In the genomic region with DNA sequence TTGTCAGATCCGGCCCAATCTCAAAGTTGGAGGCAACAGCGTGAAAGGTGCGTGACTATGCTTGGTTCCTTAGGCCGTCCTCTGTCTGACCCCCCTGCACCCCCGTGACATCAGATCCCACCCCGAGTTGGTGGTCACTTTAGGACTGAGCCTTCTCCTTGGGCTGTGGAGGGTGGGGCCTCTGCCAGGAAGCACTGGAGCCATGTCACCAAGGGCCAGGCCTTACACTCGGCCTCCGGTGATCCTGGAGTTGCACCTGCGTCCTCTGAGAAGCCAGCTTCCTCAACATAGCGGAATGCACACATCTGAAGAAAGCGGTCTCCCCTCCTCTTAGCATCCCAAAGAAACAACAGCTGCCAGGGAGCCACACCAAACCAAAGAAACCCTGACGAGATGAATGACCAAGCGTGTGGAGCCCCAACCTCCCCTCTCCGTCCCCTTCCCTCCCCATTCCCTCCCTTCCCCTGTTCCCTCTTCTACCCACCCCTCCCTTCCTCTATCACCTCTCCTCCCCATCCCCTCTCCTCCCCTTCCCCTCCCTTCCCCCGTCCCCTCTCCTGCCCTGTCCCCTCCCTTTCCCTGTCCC, we compare ENCODE assay signal across 35 cellular contexts.
"Had no signal": no experiment of that assay in that cellular context is flagged by ENCODE, and none has a peak within 500 bp of the region (broad histone marks: within the 10 kb centered on the region; RNA-seq: fewer than 3 reads in every experiment).

No MANE protein-coding gene starts in this region.

- H3K9me3 Mint-ChIP-seq: activated B cell treated with CpG ODN at 0.5 μM for 24 hours; activated CD8-positive, alpha-beta T cell treated with anti-CD3 and anti-CD28 coated beads for 36 hours; activated naive CD4-positive, alpha-beta T cell treated with anti-CD3 and anti-CD28 coated beads for 36 hours; activated naive CD4-positive, alpha-beta T cell treated with anti-CD3 and anti-CD28 coated beads, Interleukin-2, amount 50 U/mL, for 24 hours; activated naive CD8-positive, alpha-beta T cell treated with anti-CD3 and anti-CD28 coated beads for 36 hours; activated naive CD8-positive, alpha-beta T cell treated with anti-CD3 and anti-CD28 coated beads, Interleukin-2, amount 50 U/mL, for 24 hours; activated T-helper 1 cell treated with anti-CD3 and anti-CD28 coated beads, Interleukin-12 subunit alpha, Interleukin-12 subunit beta, Interleukin-2, Interleukin-4 antibody, amounts not matched to agents 30 ng/mL and 10 ng/mL and 1 ng/mL, durations not matched to agents 14 hours and 24 hours and 36 hours; activated T-helper 2 cell treated with anti-CD3 and anti-CD28 coated beads, Interferon-gamma antibody, Interleukin-2, Interleukin-4, amounts not matched to agents 10 μg/mL and 5 μg/mL and 100 μg/mL, durations not matched to agents 14 hours and 24 hours and 36 hours; effector memory CD8-positive, alpha-beta T cell; T-helper 2 cell treated with Interferon-gamma antibody and Interleukin-4, amounts not matched to agents 5 μg/mL and 100 μg/mL, for 36 hours had no signal

- DNase-seq: activated B cell treated with CpG ODN at 0.5 μM for 24 hours; activated CD4-positive, alpha-beta T cell treated with anti-CD3 and anti-CD28 coated beads for 48 hours; activated CD4-positive, alpha-beta T cell treated with anti-CD3 and anti-CD28 coated beads, Interleukin-2, amount 50 U/mL, for 1 hour; activated CD4-positive, alpha-beta T cell treated with anti-CD3 and anti-CD28 coated beads, Interleukin-2, amount 50 U/mL, for 48 hours; activated CD8-positive, alpha-beta memory T cell treated with anti-CD3 and anti-CD28 coated beads for 24 hours; activated CD8-positive, alpha-beta T cell treated with anti-CD3 and anti-CD28 coated beads for 36 hours; activated effector memory CD4-positive, alpha-beta T cell treated with anti-CD3 and anti-CD28 coated beads, Interleukin-2, amount 50 U/mL, for 16 hours; activated naive CD4-positive, alpha-beta T cell treated with anti-CD3 and anti-CD28 coated beads for 36 hours; activated naive CD8-positive, alpha-beta T cell treated with anti-CD3 and anti-CD28 coated beads for 36 hours; activated naive CD8-positive, alpha-beta T cell treated with anti-CD3 and anti-CD28 coated beads, Interleukin-2, amount 50 U/mL, for 24 hours; activated T-cell treated with anti-CD3 and anti-CD28 coated beads, Interleukin-2, amount 50 U/mL, for 1 hour; activated T-cell treated with anti-CD3 and anti-CD28 coated beads, Interleukin-2, amount 50 U/mL, for 48 hours; adrenal gland; amygdala; body of pancreas; caudate nucleus; cortex of kidney; dermis blood vessel endothelial cell; effector CD4-positive, alpha-beta T cell; effector memory CD8-positive, alpha-beta T cell; erythroblast; foreskin keratinocyte; gastrocnemius medialis; glutamatergic neuron; heart left ventricle; T-helper 17 cell; T1000; WERI-Rb-1 had no signal

- FAIRE-seq: colon had no signal

- H3K4me1 ChIP-seq: adrenal gland, body of pancreas, foreskin keratinocyte, gastrocnemius medialis had no signal

- H3K27ac ChIP-seq: adrenal gland, body of pancreas, esophagus muscularis mucosa, foreskin keratinocyte, gastrocnemius medialis, heart left ventricle, WERI-Rb-1 had no signal

- H3K27ac Mint-ChIP-seq: activated B cell treated with CpG ODN at 0.5 μM for 24 hours; activated CD8-positive, alpha-beta T cell treated with anti-CD3 and anti-CD28 coated beads for 36 hours; activated naive CD4-positive, alpha-beta T cell treated with anti-CD3 and anti-CD28 coated beads for 36 hours; activated naive CD4-positive, alpha-beta T cell treated with anti-CD3 and anti-CD28 coated beads, Interleukin-2, amount 50 U/mL, for 24 hours; activated naive CD8-positive, alpha-beta T cell treated with anti-CD3 and anti-CD28 coated beads for 36 hours; activated naive CD8-positive, alpha-beta T cell treated with anti-CD3 and anti-CD28 coated beads, Interleukin-2, amount 50 U/mL, for 24 hours; activated T-helper 1 cell treated with anti-CD3 and anti-CD28 coated beads, Interleukin-12 subunit alpha, Interleukin-12 subunit beta, Interleukin-2, Interleukin-4 antibody, amounts not matched to agents 30 ng/mL and 10 ng/mL and 1 ng/mL, durations not matched to agents 14 hours and 24 hours and 36 hours; activated T-helper 2 cell treated with anti-CD3 and anti-CD28 coated beads, Interferon-gamma antibody, Interleukin-2, Interleukin-4, amounts not matched to agents 10 μg/mL and 5 μg/mL and 100 μg/mL, durations not matched to agents 14 hours and 24 hours and 36 hours; effector memory CD8-positive, alpha-beta T cell; T-helper 17 cell; T-helper 2 cell treated with Interferon-gamma antibody and Interleukin-4, amounts not matched to agents 5 μg/mL and 100 μg/mL, for 36 hours had no signal

- H3K4me1 Mint-ChIP-seq: activated B cell treated with CpG ODN at 0.5 μM for 24 hours; activated naive CD4-positive, alpha-beta T cell treated with anti-CD3 and anti-CD28 coated beads, Interleukin-2, amount 50 U/mL, for 24 hours; activated naive CD8-positive, alpha-beta T cell treated with anti-CD3 and anti-CD28 coated beads for 36 hours; activated naive CD8-positive, alpha-beta T cell treated with anti-CD3 and anti-CD28 coated beads, Interleukin-2, amount 50 U/mL, for 24 hours had no signal

- H3K36me3 Mint-ChIP-seq: activated naive CD4-positive, alpha-beta T cell treated with anti-CD3 and anti-CD28 coated beads, Interleukin-2, amount 50 U/mL, for 24 hours; activated naive CD8-positive, alpha-beta T cell treated with anti-CD3 and anti-CD28 coated beads for 36 hours had no signal

- ATAC-seq: activated CD4-positive, CD25-positive, alpha-beta regulatory T cell treated with anti-CD3 and anti-CD28 coated beads, Interleukin-2, amount 50 U/mL, for 24 hours; activated CD8-positive, alpha-beta T cell treated with anti-CD3 and anti-CD28 coated beads for 36 hours; activated naive CD8-positive, alpha-beta T cell treated with anti-CD3 and anti-CD28 coated beads, Interleukin-2, amount 50 U/mL, for 24 hours; body of pancreas; effector memory CD8-positive, alpha-beta T cell; foreskin keratinocyte; gastrocnemius medialis; heart left ventricle; T-helper 17 cell had no signal

- H3K27me3 ChIP-seq: adrenal gland, body of pancreas, foreskin keratinocyte had no signal

- H3K36me3 ChIP-seq: adrenal gland, esophagus muscularis mucosa, gastrocnemius medialis, heart left ventricle, WERI-Rb-1 had no signal

- H3K9me3 ChIP-seq: adrenal gland, body of pancreas, esophagus muscularis mucosa, gastrocnemius medialis, heart left ventricle had no signal

- H3K4me3 Mint-ChIP-seq: activated B cell treated with CpG ODN at 0.5 μM for 24 hours; activated CD8-positive, alpha-beta T cell treated with anti-CD3 and anti-CD28 coated beads for 36 hours; activated naive CD4-positive, alpha-beta T cell treated with anti-CD3 and anti-CD28 coated beads for 36 hours; activated naive CD4-positive, alpha-beta T cell treated with anti-CD3 and anti-CD28 coated beads, Interleukin-2, amount 50 U/mL, for 24 hours; activated naive CD8-positive, alpha-beta T cell treated with anti-CD3 and anti-CD28 coated beads for 36 hours; activated naive CD8-positive, alpha-beta T cell treated with anti-CD3 and anti-CD28 coated beads, Interleukin-2, amount 50 U/mL, for 24 hours; activated T-helper 1 cell treated with anti-CD3 and anti-CD28 coated beads, Interleukin-12 subunit alpha, Interleukin-12 subunit beta, Interleukin-2, Interleukin-4 antibody, amounts not matched to agents 30 ng/mL and 10 ng/mL and 1 ng/mL, durations not matched to agents 14 hours and 24 hours and 36 hours; effector memory CD8-positive, alpha-beta T cell; T-helper 17 cell; T-helper 2 cell treated with Interferon-gamma antibody and Interleukin-4, amounts not matched to agents 5 μg/mL and 100 μg/mL, for 36 hours had no signal

- H3K4me3 ChIP-seq: adrenal gland, body of pancreas, esophagus muscularis mucosa, gastrocnemius medialis, heart left ventricle had no signal
